Comparison of ENCODE assay signal across 24 cellular contexts in genomic region chr3:9583371-9583770, GRCh38. TPM values are rescaled to one million over a fixed set of nuclear protein-coding genes. Genes with fewer than 3 reads are reported as not detected.
"Had no signal": no experiment of that assay in that cellular context is flagged by ENCODE, and none has a peak within 500 bp of the region (broad histone marks: within the 10 kb centered on the region; RNA-seq: fewer than 3 reads in every experiment).

No MANE protein-coding gene starts in this region.

- H3K4me1 Mint-ChIP-seq: IgD-negative memory B cell had no signal

- H3K9ac ChIP-seq: SK-N-SH had no signal

- H3K4me3 Mint-ChIP-seq: IgD-negative memory B cell had no signal

- DNase-seq: KBM-7, MV-4-11, NCI-H1048, NCI-H1105, NCI-H1417, NCI-H1436 treated with DMSO at 0.1 percent for 48 hours, NCI-H1694, NCI-H187 treated with DMSO at 0.1 percent for 48 hours, NCI-H2081, NCI-H2107, NCI-H2227 treated with DMSO at 0.1 percent for 48 hours, NCI-H524 treated with DMSO at 0.1 percent for 48 hours, NCI-H69, NCI-H774, SHP77, SK-N-SH, SW 1271 had no signal

- H3K27ac ChIP-seq: HL-60, RWPE1 had no signal

- H3K4me2 ChIP-seq: SK-N-SH had no signal

- H3K27ac Mint-ChIP-seq: IgD-negative memory B cell had no signal

- H3K9me3 ChIP-seq: SK-N-SH had no signal

- FAIRE-seq: HTR-8/SVneo had no signal

RNA-seq across cellular contexts. Expression of gene LHFPL4, which starts 29.7 kb away (rescaled TPM):
- total RNA-seq: LHCN-M2, MCF 10A, NCI-H460 had no signal
